ENCODE assay signal across 9 cellular contexts in the genomic region with DNA sequence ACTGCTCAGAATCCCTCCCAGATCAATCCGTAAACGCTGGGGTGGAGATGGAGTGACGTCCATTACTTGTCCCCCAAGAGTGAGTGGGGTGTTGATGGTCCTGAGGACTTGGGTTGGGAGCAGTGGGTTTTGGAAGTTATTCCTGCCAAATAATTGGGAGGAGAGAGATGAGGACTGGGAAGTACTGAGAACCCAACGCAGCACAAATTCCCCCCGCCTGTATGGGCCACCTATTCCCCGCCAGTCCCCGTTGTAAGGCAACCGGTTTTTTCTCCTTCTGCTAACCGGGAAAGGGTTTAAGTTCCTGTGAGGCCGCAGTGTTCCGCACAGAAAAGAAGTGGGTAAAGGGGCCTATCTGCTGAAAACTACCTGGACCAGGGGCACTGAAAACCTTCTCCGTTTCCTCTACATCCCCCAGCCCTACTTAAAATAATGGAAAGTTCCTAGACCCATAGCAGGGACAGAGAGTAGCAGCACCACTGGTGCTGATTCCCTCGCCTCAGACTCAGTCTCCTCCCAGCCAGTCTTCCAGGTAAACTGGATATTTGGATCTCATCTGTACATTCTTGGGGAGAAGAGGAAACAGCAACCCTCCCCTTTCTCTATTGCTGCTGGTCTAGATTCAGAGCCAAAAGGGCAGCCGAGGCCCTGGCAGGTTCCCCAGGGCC. TPM values are rescaled to one million over a fixed set of nuclear protein-coding genes. Genes with fewer than 3 reads are reported as not detected.
DNase-seq lines count a peak whose midpoint lies in the region; ATAC-seq and TF ChIP-seq lines count a peak whose summit lies in the region.
"Had no signal": no experiment of that assay in that cellular context is flagged by ENCODE, and none has a peak within 500 bp of the region (broad histone marks: within the 10 kb centered on the region; RNA-seq: fewer than 3 reads in every experiment).

No MANE protein-coding gene starts in this region.

- intact Hi-C loops in transverse colon (cut with DNase I; ENCODE audit: low total_unique reads), result no loop called here

- H2BK15ac ChIP-seq in mesenchymal stem cell (ENCODE audit: low read depth, poor library complexity, severe bottlenecking), result no peak overlapping the region

- H3K4me3 ChIP-seq in mesenchymal stem cell (ENCODE audit: insufficient read depth in 1 of 2, low read depth in 1 of 2, low read length in 2 of 2) (peak overlapping the region; percentile 74 to 93), transverse colon (peak overlapping the region; percentile 57 to 73 (median 63))

- ATAC-seq in activated CD8-positive, alpha-beta memory T cell treated with anti-CD3 and anti-CD28 coated beads, Interleukin-2, amount 10 ng/mL, durations not matched to agents 7 days and 5 days, result no peak
- no peak for ATAC-seq in GM18858 (IDR thresholded peaks at IDR 0.05; ENCODE audit: unreplicated experiment)

- no peak overlapping the region for H3K14ac ChIP-seq in mesenchymal stem cell (ENCODE audit: low read length in 2 of 2)

- no peak overlapping the region for H2BK120ac ChIP-seq in mesenchymal stem cell (ENCODE audit: low read depth, low read length)

- peak overlapping the region; percentile 88 for H3K9ac ChIP-seq in mesenchymal stem cell (ENCODE audit: low read length)

- H3K9me3 ChIP-seq in mesenchymal stem cell (ENCODE audit: control insufficient read depth, low read length), result no peaks in the 10 kb centered on the region
- H3K9me3 ChIP-seq in transverse colon, result no peaks in the 10 kb centered on the region

- H3K9me3 Mint-ChIP-seq in activated CD8-positive, alpha-beta memory T cell treated with anti-CD3 and anti-CD28 coated beads, Interleukin-2, amount 10 ng/mL, durations not matched to agents 7 days and 5 days (ENCODE audit: low read depth), result no peaks in the 10 kb centered on the region

- no peak for TF ChIP-seq EP300 in transverse colon (IDR thresholded peaks at IDR 0.05; ENCODE audit: low read depth)

- H3K27me3 Mint-ChIP-seq in activated CD8-positive, alpha-beta memory T cell treated with anti-CD3 and anti-CD28 coated beads, Interleukin-2, amount 10 ng/mL, durations not matched to agents 7 days and 5 days, result no peaks in the 10 kb centered on the region

- peak overlapping the region; percentile 49 for H2AFZ ChIP-seq in mesenchymal stem cell (ENCODE audit: low read depth, low read length)

- H3K36me3 Mint-ChIP-seq in activated CD8-positive, alpha-beta memory T cell treated with anti-CD3 and anti-CD28 coated beads, Interleukin-2, amount 10 ng/mL, durations not matched to agents 7 days and 5 days, result no peaks in the 10 kb centered on the region

- H3K4me3 Mint-ChIP-seq in activated CD8-positive, alpha-beta memory T cell treated with anti-CD3 and anti-CD28 coated beads, Interleukin-2, amount 10 ng/mL, durations not matched to agents 7 days and 5 days, result peak overlapping the region; percentile 71

- no peaks in the 10 kb centered on the region for H3K27me3 ChIP-seq in mesenchymal stem cell (ENCODE audit: control insufficient read depth in 1 of 2, insufficient read depth in 1 of 2, low read length in 2 of 2)
- no peaks in the 10 kb centered on the region for H3K27me3 ChIP-seq in transverse colon

- no peak overlapping the region for H4K91ac ChIP-seq in mesenchymal stem cell (ENCODE audit: low read length)

- no peak for TF ChIP-seq CTCF in transverse colon (IDR thresholded peaks at IDR 0.05)

- H3K36me3 ChIP-seq in mesenchymal stem cell (ENCODE audit: control insufficient read depth in 1 of 2, insufficient read depth in 2 of 2, low read depth in 1 of 2, low read length in 2 of 2) (peaks cover 0 to 3% of the 10 kb centered on the region in 2 experiments), transverse colon (no peaks in the 10 kb centered on the region)

- no peak overlapping the region for H3K23ac ChIP-seq in mesenchymal stem cell (ENCODE audit: low read length in 2 of 2)

- no peak for DNase-seq in activated CD8-positive, alpha-beta memory T cell treated with anti-CD3 and anti-CD28 coated beads, Interleukin-2, amount 10 ng/mL, durations not matched to agents 7 days and 5 days
- no peak for DNase-seq in activated CD8-positive, alpha-beta memory T cell treated with anti-CD3 and anti-CD28 coated beads for 24 hours
- no peak for DNase-seq in mesenchymal stem cell
- no peak for DNase-seq in transverse colon
- DNase-seq in SIG-M5 treated with dmso at 0.1 percent for 504 hours (lab: John Stamatoyannopoulos, UW; ENCODE audit: unreplicated experiment), result no peak
- DNase-seq in NAMALWA (ENCODE audit: low spot score), result no peak

- no peak for TF ChIP-seq POLR2A in transverse colon (IDR thresholded peaks at IDR 0.05)

- in situ Hi-C loops in transverse colon (cut with MboI; ENCODE audit: low pct_ligation_motif_present in 1 of 4, low pct_unique_long_range_greater_than_20kb in 1 of 4, low sequenced_read_pairs in 3 of 4), result no loop called here

- peaks cover 6% of the 10 kb centered on the region for H3K79me1 ChIP-seq in mesenchymal stem cell (replicated peaks; ENCODE audit: low read length, poor library complexity, severe bottlenecking)

- H3K27ac ChIP-seq in cingulate gyrus (ENCODE audit: low read depth, low read length) (peak overlapping the region; percentile 96), mesenchymal stem cell (ENCODE audit: low read length, poor library complexity, severe bottlenecking) (no peak overlapping the region), transverse colon (peak overlapping the region; percentile 72 to 88 (median 79))

- no peak overlapping the region for H3K27ac Mint-ChIP-seq in activated CD8-positive, alpha-beta memory T cell treated with anti-CD3 and anti-CD28 coated beads, Interleukin-2, amount 10 ng/mL, durations not matched to agents 7 days and 5 days

- H3K4me1 ChIP-seq in mesenchymal stem cell (ENCODE audit: control insufficient read depth, insufficient read depth, low read depth, low read length), result peaks cover 6% of the 10 kb centered on the region
- peaks cover 4 to 21% (median 14%) of the 10 kb centered on the region in 4 donors for H3K4me1 ChIP-seq in transverse colon

- H3K4ac ChIP-seq in mesenchymal stem cell (ENCODE audit: low read depth in 1 of 2, low read length in 2 of 2), result no peak overlapping the region

- no peak overlapping the region for H2BK5ac ChIP-seq in mesenchymal stem cell (ENCODE audit: low read depth, low read length, poor library complexity, severe bottlenecking)

- H3K18ac ChIP-seq in mesenchymal stem cell (ENCODE audit: low read depth in 1 of 2, low read length in 2 of 2), result peak overlapping the region; percentile 35 to 58

- 32% methylated on average over 13 of the region's 14 CpGs for WGBS in mesenchymal stem cell
- 54 to 55% methylated on average over 6 to 14 of the region's 14 CpGs for WGBS in transverse colon (ENCODE audit: low coverage in 1 of 2), 2 donors

- H4K8ac ChIP-seq in mesenchymal stem cell (ENCODE audit: low read length), result no peak overlapping the region

- CTCF ChIA-PET in activated CD8-positive, alpha-beta memory T cell treated with anti-CD3 and anti-CD28 coated beads, Interleukin-2, amount 10 ng/mL, durations not matched to agents 7 days and 5 days (lab: Charles Lee), result interaction anchor here (0.6 to 2.3 kb wide), 3 partner anchors 20 to 634 kb away, joined by 3 to 11 read pairs (median 3); no protein-coding TSS in a partner anchor

- H3K4me2 ChIP-seq in mesenchymal stem cell (ENCODE audit: low read length, poor library complexity, severe bottlenecking), result peak overlapping the region; percentile 91

- peaks cover 11% of the 10 kb centered on the region for H3K4me1 Mint-ChIP-seq in activated CD8-positive, alpha-beta memory T cell treated with anti-CD3 and anti-CD28 coated beads, Interleukin-2, amount 10 ng/mL, durations not matched to agents 7 days and 5 days

- no peak overlapping the region for H2BK12ac ChIP-seq in mesenchymal stem cell (ENCODE audit: low read length in 2 of 2)

- H2AK5ac ChIP-seq in mesenchymal stem cell (ENCODE audit: low read length, severe bottlenecking), result no peak overlapping the region

RNA-seq across cellular contexts. Expression of a gene that starts 0.7 kb away (rescaled TPM):
- not detected for total RNA-seq in activated CD8-positive, alpha-beta memory T cell treated with anti-CD3 and anti-CD28 coated beads, Interleukin-2, amount 10 ng/mL, durations not matched to agents 7 days and 5 days
- 1.2 TPM for polyA plus RNA-seq in mesenchymal stem cell (2013, experiment 1 of 2)
- polyA plus RNA-seq in mesenchymal stem cell (2013, experiment 2 of 2), result 1.1 TPM
- 1 to 10 TPM in 3 of 4 donors, not detected in 1; 1.9 to 7.0 (median 2.3) TPM for total RNA-seq in transverse colon
- total RNA-seq: Daoy had no signal

RNA-seq across cellular contexts. Expression of a gene that starts 5.6 kb away (rescaled TPM):
- 10 to 100 TPM; 32.2 to 37.6 TPM for total RNA-seq in activated CD8-positive, alpha-beta memory T cell treated with anti-CD3 and anti-CD28 coated beads, Interleukin-2, amount 10 ng/mL, durations not matched to agents 7 days and 5 days
- polyA plus RNA-seq in mesenchymal stem cell (2013, experiment 1 of 2), result 55.9 TPM
- 60.5 TPM for polyA plus RNA-seq in mesenchymal stem cell (2013, experiment 2 of 2)
- 10 to 100 TPM; 13.3 to 35.5 (median 27.6) TPM for total RNA-seq in transverse colon

RNA-seq across cellular contexts. Expression of a gene that starts 27.6 kb away (rescaled TPM):
- total RNA-seq in activated CD8-positive, alpha-beta memory T cell treated with anti-CD3 and anti-CD28 coated beads, Interleukin-2, amount 10 ng/mL, durations not matched to agents 7 days and 5 days, result not detected
- polyA plus RNA-seq in mesenchymal stem cell (2013, experiment 1 of 2), result not detected
- polyA plus RNA-seq in mesenchymal stem cell (2013, experiment 2 of 2), result not detected
- total RNA-seq in transverse colon, result not detected
- total RNA-seq: Daoy had no signal

RNA-seq across cellular contexts. Expression of a gene that starts 29.0 kb away (rescaled TPM):
- total RNA-seq in activated CD8-positive, alpha-beta memory T cell treated with anti-CD3 and anti-CD28 coated beads, Interleukin-2, amount 10 ng/mL, durations not matched to agents 7 days and 5 days, result not detected
- polyA plus RNA-seq in mesenchymal stem cell (2013, experiment 1 of 2), result 0.12 TPM
- 0.23 TPM for polyA plus RNA-seq in mesenchymal stem cell (2013, experiment 2 of 2)
- 1,000 to 10,000 TPM in 2 of 4 donors, 100 to 1,000 TPM in 2; 228 to 1,657 (median 1,038) TPM for total RNA-seq in transverse colon
- total RNA-seq: Daoy had no signal

RNA-seq across cellular contexts. Expression of a gene that starts 43.7 kb away (rescaled TPM):
- total RNA-seq in activated CD8-positive, alpha-beta memory T cell treated with anti-CD3 and anti-CD28 coated beads, Interleukin-2, amount 10 ng/mL, durations not matched to agents 7 days and 5 days, result 10 to 100 TPM; 57.2 to 85.3 TPM
- polyA plus RNA-seq in mesenchymal stem cell (2013, experiment 1 of 2), result 1.2 TPM
- 1.1 TPM for polyA plus RNA-seq in mesenchymal stem cell (2013, experiment 2 of 2)
- total RNA-seq in transverse colon, result 10 to 100 TPM in 1 of 4 donors, 1 to 10 TPM in 3; 1.3 to 69.9 (median 3.6) TPM
